ENCODE assay signal across 9 cellular contexts in the genomic region with DNA sequence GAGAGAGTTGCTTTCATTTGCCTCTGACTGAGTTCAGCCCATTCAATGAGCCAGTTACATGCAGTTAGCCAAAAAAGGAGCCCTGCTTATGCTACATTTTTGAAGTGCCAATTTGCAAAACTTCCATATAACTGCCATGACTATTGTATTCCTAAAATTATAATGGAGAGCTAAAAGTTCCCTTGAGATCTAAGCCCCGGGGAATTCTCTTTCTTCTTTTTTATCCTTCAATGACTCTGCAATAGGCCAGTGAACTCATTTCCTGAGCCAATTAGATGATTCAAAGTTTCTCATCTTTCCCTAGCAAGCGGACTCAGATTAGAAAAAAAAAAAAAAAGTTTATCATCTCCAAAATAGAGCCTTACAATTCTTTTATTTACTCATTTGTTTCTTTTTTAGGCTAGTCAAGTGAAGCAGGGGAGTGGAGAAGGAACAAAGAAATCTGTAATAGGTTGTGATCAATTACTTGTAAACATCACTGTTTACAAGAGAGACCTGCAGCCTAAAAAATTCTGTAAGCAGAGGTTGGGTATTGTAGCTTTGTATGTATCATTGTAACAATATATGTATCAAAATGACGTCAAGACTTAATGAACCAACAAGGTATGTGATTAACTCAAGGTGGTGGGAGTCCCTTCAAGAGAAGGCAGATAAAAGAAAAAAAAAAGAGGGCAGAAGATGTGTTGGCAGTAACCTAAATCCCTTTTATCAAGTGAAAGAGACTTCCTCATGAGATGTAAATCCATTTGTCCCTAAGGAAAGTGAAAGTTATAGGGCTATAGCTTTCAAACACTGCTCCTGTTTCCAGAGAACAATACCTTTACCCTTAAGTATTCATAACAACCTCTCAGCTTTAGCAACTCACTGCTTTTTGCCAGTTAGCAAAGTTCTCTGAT. TPM values are rescaled to one million over a fixed set of nuclear protein-coding genes. Genes with fewer than 3 reads are reported as not detected.
DNase-seq lines count a peak whose midpoint lies in the region; ATAC-seq, FAIRE-seq and TF ChIP-seq lines count a peak whose summit lies in the region.
"Had no signal": no experiment of that assay in that cellular context is flagged by ENCODE, and none has a peak within 500 bp of the region (broad histone marks: within the 10 kb centered on the region; RNA-seq: fewer than 3 reads in every experiment).

No MANE protein-coding gene starts in this region.

- H3K79me1 ChIP-seq in mesendoderm (ENCODE audit: low read length): no peaks in the 10 kb centered on the region

- H3K27me3 ChIP-seq in HUES64 (ENCODE audit: insufficient read depth, low read length) (no peaks in the 10 kb centered on the region), astrocyte (ENCODE audit: insufficient read depth, low read length) (no peaks in the 10 kb centered on the region), mesendoderm (ENCODE audit: insufficient read depth, low read length, poor library complexity) (no peaks in the 10 kb centered on the region)

- no peaks in the 10 kb centered on the region for H4K20me1 ChIP-seq in astrocyte (ENCODE audit: insufficient read depth, low read length)

- H3K4me1 ChIP-seq in HUES64 (ENCODE audit: insufficient read depth, low read length) (peaks cover 27% of the 10 kb centered on the region), astrocyte (ENCODE audit: insufficient read depth, low read length) (peaks cover 10% of the 10 kb centered on the region), mesendoderm (ENCODE audit: control insufficient read depth, low read depth, low read length) (no peaks in the 10 kb centered on the region)

- H3K27ac ChIP-seq in HUES64 (ENCODE audit: low read depth, low read length) (peak overlapping the region; percentile 36; the same call in 1 of the 2 replicates), astrocyte (ENCODE audit: low read depth, low read length) (no peak overlapping the region), mesendoderm (ENCODE audit: low read depth, low read length) (no peak overlapping the region)
- H3K27ac ChIP-seq: skin epidermis had no signal

- no peak overlapping the region for H2BK15ac ChIP-seq in mesendoderm (replicated peaks; ENCODE audit: low read depth)

- 23% methylated on average over 3 of the region's 3 CpGs for WGBS in HUES64
- no CpG with 5 or more reads among the region's 3 CpGs for WGBS in mesendoderm (ENCODE audit: extremely low coverage, insufficient coverage, low lambda C conversion rate)

- H3K4me3 ChIP-seq in HUES64 (ENCODE audit: low read length) (0 out of 2 replicates have a peak overlapping the region, but pooled peaks have one; percentile 15), astrocyte (ENCODE audit: insufficient read depth, low read depth, low read length) (no peak overlapping the region), mesendoderm (ENCODE audit: low read length) (no peak overlapping the region)
- H3K4me3 ChIP-seq: skin epidermis had no signal

- no peak overlapping the region for H2AFZ ChIP-seq in astrocyte (ENCODE audit: low read depth, low read length)

- no peak for TF ChIP-seq CTCF in astrocyte (IDR thresholded peaks at IDR 0.05; ENCODE audit: insufficient read depth, low read depth, low read length)

- H3K9me3 ChIP-seq in HUES64 (ENCODE audit: insufficient read depth, low read depth, low read length) (no peaks in the 10 kb centered on the region), astrocyte (ENCODE audit: insufficient read depth, low read depth, low read length) (no peaks in the 10 kb centered on the region)

- H2BK5ac ChIP-seq in mesendoderm (ENCODE audit: low read length): no peak overlapping the region

- H3K4me3 Mint-ChIP-seq in astrocyte (ENCODE audit: unreplicated experiment): no peak overlapping the region

- FAIRE-seq in astrocyte (lab: Jason Lieb, UNC): peak; percentile 26

- no peak overlapping the region for H3K18ac ChIP-seq in mesendoderm (ENCODE audit: low read length)

- no peak overlapping the region for H2AK5ac ChIP-seq in mesendoderm (ENCODE audit: low read length)

- no peak overlapping the region for H3K56ac ChIP-seq in mesendoderm (ENCODE audit: low read length)

- no peak overlapping the region for H3K23ac ChIP-seq in mesendoderm (ENCODE audit: low read length)

- no peaks in the 10 kb centered on the region for H3K36me3 Mint-ChIP-seq in astrocyte (ENCODE audit: low read depth, unreplicated experiment)

- H3K36me3 ChIP-seq in HUES64 (ENCODE audit: insufficient read depth, low read length) (no peaks in the 10 kb centered on the region), astrocyte (ENCODE audit: insufficient read depth, low read length) (no peaks in the 10 kb centered on the region), mesendoderm (ENCODE audit: control insufficient read depth, insufficient read depth, low read length) (no peaks in the 10 kb centered on the region)

- H3K4me1 Mint-ChIP-seq in astrocyte (ENCODE audit: low read depth, unreplicated experiment): peaks cover 29% of the 10 kb centered on the region

- H3K79me2 ChIP-seq in astrocyte (ENCODE audit: insufficient read depth, low read length): no peaks in the 10 kb centered on the region
- H3K79me2 ChIP-seq in mesendoderm (ENCODE audit: control insufficient read depth, insufficient read depth, low read length): no peaks in the 10 kb centered on the region

- no peak overlapping the region for H4K8ac ChIP-seq in mesendoderm (ENCODE audit: low read depth, low read length)

- peak; percentile 37 for DNase-seq in COLO829 (ENCODE audit: low spot score)
- peak; percentile 29 for DNase-seq in astrocyte (ENCODE audit: low read depth)
- DNase-seq in mesendoderm: peak; percentile 45
- no peak for DNase-seq in putamen (ENCODE audit: low spot score)
- DNase-seq: NCI-H524 treated with DMSO at 0.1 percent for 48 hours had no signal

- H3K9ac ChIP-seq in HUES64 (ENCODE audit: low read depth, low read length) (no peak overlapping the region), astrocyte (ENCODE audit: low read length) (no peak overlapping the region), mesendoderm (ENCODE audit: low read length) (no peak overlapping the region)

- H2BK120ac ChIP-seq in mesendoderm (ENCODE audit: low read depth, low read length): no peak overlapping the region

- H4K5ac ChIP-seq in mesendoderm (ENCODE audit: low read length): no peak overlapping the region

- H3K4me2 ChIP-seq in astrocyte (ENCODE audit: low read length): peak overlapping the region; percentile 45
- H3K4me2 ChIP-seq in mesendoderm (ENCODE audit: low read length): no peak overlapping the region

- peak overlapping the region; percentile 64 for H3K27ac Mint-ChIP-seq in astrocyte (ENCODE audit: unreplicated experiment)

- H3K27me3 Mint-ChIP-seq in astrocyte (ENCODE audit: low read depth, unreplicated experiment): no peaks in the 10 kb centered on the region

- H3K4ac ChIP-seq in mesendoderm (ENCODE audit: low read depth, low read length): no peak overlapping the region

- no peaks in the 10 kb centered on the region for H3K9me3 Mint-ChIP-seq in astrocyte (ENCODE audit: unreplicated experiment)

- ATAC-seq in GM19351 (IDR thresholded peaks at IDR 0.05; ENCODE audit: unreplicated experiment) (no peak), GM21619 (IDR thresholded peaks at IDR 0.05; ENCODE audit: unreplicated experiment) (no peak)

RNA-seq across cellular contexts. Expression of a gene that starts 48.7 kb away (rescaled TPM):
- 33.1 TPM for polyA plus RNA-seq in HUES64 (2013, experiment 1 of 2)
- polyA plus RNA-seq in HUES64 (2013, experiment 2 of 2): 33.5 TPM
- total RNA-seq in astrocyte: 19.0 and 26.9 TPM in 2 replicates
- polyA plus RNA-seq in mesendoderm (2013, experiment 1 of 2): 67.4 TPM
- polyA plus RNA-seq in mesendoderm (2013, experiment 2 of 2): 65.4 TPM

RNA-seq across cellular contexts. Expression of a gene that starts 49.6 kb away (rescaled TPM):
- 18.2 TPM for polyA plus RNA-seq in HUES64 (2013, experiment 1 of 2)
- polyA plus RNA-seq in HUES64 (2013, experiment 2 of 2): 20.4 TPM
- total RNA-seq in astrocyte: 55.5 and 62.2 TPM in 2 replicates
- polyA plus RNA-seq in mesendoderm (2013, experiment 1 of 2): 16.7 TPM
- polyA plus RNA-seq in mesendoderm (2013, experiment 2 of 2): 17.0 TPM
